2 cellular contexts compared by ENCODE assay signal in genomic region chr7:108466322-108466721, GRCh38. TPM values are rescaled to one million over a fixed set of nuclear protein-coding genes. Genes with fewer than 3 reads are reported as not detected.
"Had no signal": no experiment of that assay in that cellular context is flagged by ENCODE, and none has a peak within 500 bp of the region (broad histone marks: within the 10 kb centered on the region; RNA-seq: fewer than 3 reads in every experiment).

No MANE protein-coding gene starts in this region.

RNA-seq across cellular contexts. Expression of gene NRCAM, which starts 10.1 kb away (rescaled TPM):
- total RNA-seq: natural killer cell treated with Interleukin-12 subunit alpha and Interleukin-12 subunit beta and Interleukin-15 and Interleukin-18, amount 100 ng/mL, for 72 hours had no signal
- polyA plus RNA-seq: smooth muscle cell had no signal
